8 cellular contexts compared by ENCODE assay signal in the genomic region with DNA sequence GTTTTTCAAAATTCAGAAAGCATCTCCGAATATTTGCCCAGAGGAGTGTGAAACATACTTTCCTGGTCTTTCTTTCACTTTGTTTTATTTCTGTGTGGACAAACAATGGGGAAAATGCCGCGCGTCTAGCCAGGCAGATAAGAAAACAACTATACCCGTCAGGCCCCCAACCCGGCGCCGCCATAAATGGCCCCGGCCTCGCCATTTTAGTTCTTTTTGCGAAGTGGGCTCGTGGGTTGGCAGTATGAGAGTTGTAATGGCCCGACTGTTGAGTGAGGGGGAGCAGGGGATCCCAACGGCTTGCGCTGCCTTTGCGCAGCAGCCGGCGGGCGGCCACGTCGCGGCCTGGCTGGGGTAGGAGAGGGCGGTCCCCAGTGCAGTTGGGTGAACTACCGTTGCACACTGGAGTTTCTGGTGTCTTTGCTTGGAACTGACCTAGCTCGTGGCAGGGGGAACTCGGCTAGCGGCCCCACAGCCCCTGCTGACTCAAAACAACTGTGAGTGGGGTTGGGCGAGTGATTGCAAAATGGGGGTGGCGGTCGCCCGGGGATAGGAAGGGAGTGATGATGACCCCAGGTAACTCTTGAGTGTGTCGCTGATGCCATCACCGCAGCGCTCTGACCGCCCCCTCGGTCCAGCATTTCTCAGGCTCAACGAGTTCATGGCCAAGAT. TPM values are rescaled to one million over a fixed set of nuclear protein-coding genes. Genes with fewer than 3 reads are reported as not detected.
DNase-seq lines count a peak whose midpoint lies in the region; TF ChIP-seq lines count a peak whose summit lies in the region.

No MANE protein-coding gene starts in this region.

- H3K36me3 ChIP-seq in MM.1S (replicated peaks; ENCODE audit: insufficient read depth, low read length) (peaks cover 27% of the 10 kb centered on the region; the same call in 1 of the 2 replicates), right atrium auricular region (peaks cover 34% of the 10 kb centered on the region), prostate gland (peaks cover 0 to 3% of the 10 kb centered on the region in 2 donors), urinary bladder (ENCODE audit: insufficient read depth) (no peaks in the 10 kb centered on the region)

- peaks cover 92% of the 10 kb centered on the region for H3F3A ChIP-seq in MM.1S (ENCODE audit: insufficient read depth, low read length)

- H3K9me2 ChIP-seq in MM.1S (replicated peaks; ENCODE audit: insufficient read depth, low read length): no peaks in the 10 kb centered on the region

- TF ChIP-seq CTCF in MM.1S (IDR thresholded peaks at IDR 0.05; ENCODE audit: low read length) (no peak), right atrium auricular region (IDR thresholded peaks at IDR 0.05) (no peak), prostate gland (IDR thresholded peaks at IDR 0.05) (no peak)

- H3K4me1 ChIP-seq in MM.1S (ENCODE audit: low read length) (peaks cover 24% of the 10 kb centered on the region), right atrium auricular region (peaks cover 0 to 58% of the 10 kb centered on the region in 2 donors), prostate gland (replicated peaks) (peaks cover 19% of the 10 kb centered on the region), urinary bladder (ENCODE audit: insufficient read depth) (peaks cover 5% of the 10 kb centered on the region)

- intact Hi-C loops in prostate gland (cut with DNase I): loop anchor here (5.0 kb wide), 1 partner anchor 153 kb away; the partner anchor contains the start of gene LY6G5C

- peak overlapping the region; percentile 81 for H3K27ac ChIP-seq in MM.1S (ENCODE audit: low read length)
- H3K27ac ChIP-seq in adipose tissue (ENCODE audit: low read depth, low read length): peak overlapping the region; percentile 63
- peak overlapping the region; percentile 98 for H3K27ac ChIP-seq in right atrium auricular region
- peak overlapping the region; percentile 97 for H3K27ac ChIP-seq in prostate gland
- peak overlapping the region; percentile 97 for H3K27ac ChIP-seq in urinary bladder (ENCODE audit: low read depth)

- 0 to 1% (median 1%) methylated on average over 36 to 37 of the region's 37 CpGs for WGBS in adipose tissue, 3 donors
- 1% methylated on average over 37 of the region's 37 CpGs for WGBS in prostate gland
- WGBS in urinary bladder: under 1% methylated on average over 37 of the region's 37 CpGs

- no peaks in the 10 kb centered on the region for H3K27me3 ChIP-seq in MM.1S (replicated peaks; ENCODE audit: insufficient read depth, low read length)
- no peaks in the 10 kb centered on the region for H3K27me3 ChIP-seq in right atrium auricular region
- H3K27me3 ChIP-seq in prostate gland (replicated peaks; ENCODE audit: insufficient read depth): no peaks in the 10 kb centered on the region

- H4K20me1 ChIP-seq in MM.1S (ENCODE audit: insufficient read depth, low read length): peaks cover 27% of the 10 kb centered on the region

- H2AFZ ChIP-seq in MM.1S (ENCODE audit: low read length): peak overlapping the region; percentile 51; the same call in 1 of the 2 replicates

- TF ChIP-seq POLR2A in GM18951 (IDR thresholded peaks at IDR 0.05; ENCODE audit: extremely low read depth, insufficient read depth, insufficient read length) (peak; percentile 99), prostate gland (IDR thresholded peaks at IDR 0.05) (peak; percentile 35)

- H3K4me3 ChIP-seq in MM.1S (ENCODE audit: low read length) (peak overlapping the region; percentile 98), right atrium auricular region (peak overlapping the region; percentile 93 to 99), prostate gland (peak overlapping the region; percentile 70 to 80), urinary bladder (ENCODE audit: low read depth, low read length) (peak overlapping the region; percentile 85)

- in situ Hi-C loops in GM18951 (cut with MboI; ENCODE audit: low sequenced_read_pairs, unreplicated experiment): no loop called here

- peak overlapping the region; percentile 99 for H3K4me2 ChIP-seq in MM.1S (ENCODE audit: low read depth, low read length)

- DNase-seq in A172 (ENCODE audit: low spot score) (peak; percentile 69), MM.1S (peak; percentile 66), T-helper 1 cell (peak in 4 of 5 donors; percentile 51 to 78 (median 63)), right atrium auricular region (ENCODE audit: low spot score) (peak; percentile 79), prostate gland (ENCODE audit: low spot score) (peak; percentile 72)

- H3K9me3 ChIP-seq in MM.1S (replicated peaks; ENCODE audit: insufficient read depth, low read length): no peaks in the 10 kb centered on the region
- H3K9me3 ChIP-seq in right atrium auricular region: no peaks in the 10 kb centered on the region
- no peaks in the 10 kb centered on the region for H3K9me3 ChIP-seq in prostate gland

- peak overlapping the region; percentile 97 for H3K9ac ChIP-seq in MM.1S (ENCODE audit: low read length)

- peaks cover 64% of the 10 kb centered on the region for H3K79me2 ChIP-seq in MM.1S (ENCODE audit: low read length)

RNA-seq across cellular contexts. Expression of gene HSPA1B, which starts 7.3 kb away (rescaled TPM):
- 312 and 358 TPM in 2 replicates for total RNA-seq in A172 (2014; rRNA removed; shearing (Covaris generic))
- polyA plus RNA-seq in adipose tissue (100 to 1,000 TPM in 1 of 3 donors, 10 to 100 TPM in 2; 40.9 to 501 (median 47.1) TPM), urinary bladder (269 TPM)
- total RNA-seq in right atrium auricular region (100 to 1,000 TPM; 131 to 232 TPM), prostate gland (100 to 1,000 TPM; 331 to 360 TPM), urinary bladder (137 TPM)

RNA-seq across cellular contexts. Expression of gene HSPA1A, which starts 19.5 kb away (rescaled TPM):
- total RNA-seq in A172 (2014; rRNA removed; shearing (Covaris generic)): 1.2 and 4.1 TPM in 2 replicates
- polyA plus RNA-seq in adipose tissue (100 to 1,000 TPM in 1 of 3 donors, 10 to 100 TPM in 2; 32.5 to 514 (median 76.3) TPM), urinary bladder (374 TPM)
- total RNA-seq in right atrium auricular region (100 to 1,000 TPM; 315 to 334 TPM), prostate gland (100 to 1,000 TPM; 230 to 440 TPM), urinary bladder (152 TPM)

RNA-seq across cellular contexts. Expression of gene HSPA1L, which starts 19.8 kb away (rescaled TPM):
- total RNA-seq in A172 (2014; rRNA removed; shearing (Covaris generic)): 1.4 and 3.0 TPM in 2 replicates
- polyA plus RNA-seq in adipose tissue (1 to 10 TPM in 1 of 3 donors, under 1 TPM in 2; 0.59 to 1.0 (median 0.80) TPM), urinary bladder (2.9 TPM)
- total RNA-seq in right atrium auricular region (1 to 10 TPM; 1.1 to 1.6 TPM), prostate gland (1 to 10 TPM; 1.5 to 8.5 TPM), urinary bladder (2.5 TPM)

RNA-seq across cellular contexts. Expression of gene NEU1, which starts 27.8 kb away (rescaled TPM):
- total RNA-seq in A172 (2014; rRNA removed; shearing (Covaris generic)): 101 and 107 TPM in 2 replicates
- polyA plus RNA-seq in adipose tissue (10 to 100 TPM; 26.2 to 33.8 (median 31.5) TPM), urinary bladder (52.1 TPM)
- total RNA-seq in right atrium auricular region (10 to 100 TPM; 28.0 to 37.7 TPM), prostate gland (100 to 1,000 TPM in 1 of 2 donors, 10 to 100 TPM in 1; 88.4 to 117 TPM), urinary bladder (18.4 TPM)

RNA-seq across cellular contexts. Expression of gene LSM2, which starts 28.1 kb away (rescaled TPM):
- total RNA-seq in A172 (2014; rRNA removed; shearing (Covaris generic)): 80.4 and 88.0 TPM in 2 replicates
- polyA plus RNA-seq in adipose tissue (10 to 100 TPM; 29.7 to 55.0 (median 38.1) TPM), urinary bladder (69.4 TPM)
- total RNA-seq in right atrium auricular region (10 to 100 TPM; 28.8 to 32.0 TPM), prostate gland (10 to 100 TPM; 51.9 to 52.5 TPM), urinary bladder (22.5 TPM)

Comparison
In these comparisons a context has a peak if more than half of its experiments do, and no peak if none do; other contexts are left out.
1. Peak in every context shown above with its lines: DNase-seq, H3K4me3 ChIP-seq and H3K27ac ChIP-seq.
2. RNA of gene HSPA1A, which starts 19.5 kb away (total RNA-seq): 230 to 440 TPM in prostate gland, 315 to 334 TPM in right atrium auricular region and 152 TPM in urinary bladder (single experiment); 1.2 to 4.1 TPM in A172; every median in the first group is over 10 times any median in the second.